In genomic region chr1:18765725-18766124, GRCh38 we compare ENCODE assay signal across 31 cellular contexts.
"Had no signal": no experiment of that assay in that cellular context is flagged by ENCODE, and none has a peak within 500 bp of the region (broad histone marks: within the 10 kb centered on the region; RNA-seq: fewer than 3 reads in every experiment).

No MANE protein-coding gene starts in this region.

- H3K9me3 ChIP-seq: adrenal gland, ascending aorta, body of pancreas, breast epithelium had no signal

- DNase-seq: activated effector memory CD4-positive, alpha-beta T cell treated with anti-CD3 and anti-CD28 coated beads, Interleukin-2, amount 50 U/mL, for 16 hours; activated effector memory CD4-positive, alpha-beta T cell treated with Interleukin-2 at 50 U/mL for 16 hours; activated gamma-delta T cell; activated gamma-delta T cell treated with Interleukin-2 at 50 U/mL for 16 hours; activated naive CD4-positive, alpha-beta T cell; activated naive CD4-positive, alpha-beta T cell treated with anti-CD3 and anti-CD28 coated beads for 36 hours; activated naive CD4-positive, alpha-beta T cell treated with anti-CD3 and anti-CD28 coated beads, Interleukin-2, amount 10 ng/mL, durations not matched to agents 7 days and 5 days; activated naive CD4-positive, alpha-beta T cell treated with anti-CD3 and anti-CD28 coated beads, Interleukin-2, amount 50 U/mL, for 16 hours; activated naive CD4-positive, alpha-beta T cell treated with Interleukin-2 at 50 U/mL for 16 hours; activated naive CD8-positive, alpha-beta T cell treated with anti-CD3 and anti-CD28 coated beads for 36 hours; activated naive CD8-positive, alpha-beta T cell treated with anti-CD3 and anti-CD28 coated beads, Interleukin-2, amount 10 ng/mL, durations not matched to agents 7 days and 5 days; activated naive CD8-positive, alpha-beta T cell treated with anti-CD3 and anti-CD28 coated beads, Interleukin-2, amount 50 U/mL, for 24 hours; activated T-cell treated with anti-CD3 and anti-CD28 coated beads, Interleukin-2, amount 50 U/mL, for 24 hours; activated T-cell treated with anti-CD3 and anti-CD28 coated beads, Interleukin-2, amount 50 U/mL, for 4 hours; activated T-cell treated with anti-CD3 and anti-CD28 coated beads, Interleukin-2, amount 50 U/mL, for 48 hours; activated T-cell treated with anti-CD3 and anti-CD28 coated beads, Interleukin-2, amount 50 U/mL, for 72 hours; adrenal gland; amniotic stem cell; amygdala; anterior cingulate cortex; aorta; body of pancreas; brain microvascular endothelial cell; caudate nucleus; central memory CD4-positive, alpha-beta T cell; cerebellar nuclear complex had no signal

- H3K27ac ChIP-seq: adrenal gland, ascending aorta, body of pancreas, brain microvascular endothelial cell, breast epithelium, cardiac muscle cell had no signal

- H3K27me3 ChIP-seq: ascending aorta, body of pancreas, brain microvascular endothelial cell, cardiac muscle cell had no signal

- H3K4me3 ChIP-seq: adrenal gland, ascending aorta, body of pancreas, breast epithelium, cardiac muscle cell had no signal

- H3K36me3 ChIP-seq: adrenal gland, ascending aorta, brain microvascular endothelial cell, breast epithelium, cardiac muscle cell had no signal

- H3K4me1 ChIP-seq: adrenal gland, ascending aorta, body of pancreas, breast epithelium had no signal

- ATAC-seq: activated naive CD4-positive, alpha-beta T cell treated with anti-CD3 and anti-CD28 coated beads, Interleukin-2, amount 50 U/mL, for 72 hours; activated naive CD8-positive, alpha-beta T cell treated with anti-CD3 and anti-CD28 coated beads, Interleukin-2, amount 50 U/mL, for 24 hours; activated T-cell treated with anti-CD3 and anti-CD28 coated beads, Interleukin-2, amount 50 U/mL, for 4 hours; activated T-cell treated with anti-CD3 and anti-CD28 coated beads, Interleukin-2, amount 50 U/mL, for 72 hours; activated T-helper 17 cell treated with anti-CD3 and anti-CD28 coated beads, Interleukin-2, amount 50 U/mL, for 72 hours; body of pancreas had no signal
